In genomic region chr19:17079710-17080440, GRCh38 we compare ENCODE assay signal across 9 cellular contexts. TPM values are rescaled to one million over a fixed set of nuclear protein-coding genes. Genes with fewer than 3 reads are reported as not detected.
A peak's percentile ranks its signal among the peaks of the same experiment; 100 is the strongest.
DNase-seq lines count a peak whose midpoint lies in the region; TF ChIP-seq lines count a peak whose summit lies in the region.
"Had no signal": no experiment of that assay in that cellular context is flagged by ENCODE, and none has a peak within 500 bp of the region (broad histone marks: within the 10 kb centered on the region; RNA-seq: fewer than 3 reads in every experiment).

No MANE protein-coding gene starts in this region.

- H3K9ac ChIP-seq in endodermal cell (ENCODE audit: extremely low read depth, low read length, poor library complexity, severe bottlenecking) (no peak overlapping the region), mucosa of stomach (ENCODE audit: low read length) (peak overlapping the region; percentile 18)

- H3K4me1 Mint-ChIP-seq in endodermal cell: peaks cover 17% of the 10 kb centered on the region

- H3K9me3 ChIP-seq in endodermal cell (ENCODE audit: control insufficient read depth, low read length) (no peaks in the 10 kb centered on the region), mucosa of stomach (ENCODE audit: control insufficient read depth, low read length) (no peaks in the 10 kb centered on the region)

- H3K27me3 Mint-ChIP-seq in endodermal cell (ENCODE audit: insufficient read depth): no peaks in the 10 kb centered on the region

- H3K4me3 ChIP-seq in endodermal cell (ENCODE audit: low read length): no peak overlapping the region
- no peak overlapping the region for H3K4me3 ChIP-seq in mucosa of stomach (ENCODE audit: low read length)

- no peaks in the 10 kb centered on the region for H3K36me3 Mint-ChIP-seq in endodermal cell (ENCODE audit: low read depth)

- no peaks in the 10 kb centered on the region for H3K36me3 ChIP-seq in endodermal cell (ENCODE audit: control insufficient read depth, insufficient read depth, low read length)
- H3K36me3 ChIP-seq in mucosa of stomach (ENCODE audit: control insufficient read depth, insufficient read depth, low read length): no peaks in the 10 kb centered on the region

- WGBS in endodermal cell (ENCODE audit: insufficient coverage in 1 of 2, insufficient read length in 1 of 2), 2 experiments: 60 to 82% methylated on average over 22 to 28 of the region's 28 CpGs

- H3K4me1 ChIP-seq in endodermal cell (ENCODE audit: control insufficient read depth, insufficient read depth, low read length): peaks cover 3% of the 10 kb centered on the region
- peaks cover 38% of the 10 kb centered on the region for H3K4me1 ChIP-seq in mucosa of stomach (ENCODE audit: control insufficient read depth, insufficient read depth, low read length)

- no peak overlapping the region for H3K4me3 Mint-ChIP-seq in endodermal cell

- peak overlapping the region; percentile 70 for H3K27ac Mint-ChIP-seq in endodermal cell

- peak overlapping the region; percentile 99 for H3K27ac ChIP-seq in endodermal cell (ENCODE audit: low read depth, low read length)
- H3K27ac ChIP-seq: C4-2B had no signal

- peak; percentile 45 for DNase-seq in NCI-H82 (lab: John Stamatoyannopoulos, UW)
- no peak for DNase-seq in NCI-H82 treated with DMSO at 0.1 percent for 48 hours (lab: John Stamatoyannopoulos, UW; ENCODE audit: unreplicated experiment)
- DNase-seq in NAMALWA (ENCODE audit: low spot score): peak; percentile 87
- DNase-seq in activated CD8-positive, alpha-beta memory T cell treated with anti-CD3 and anti-CD28 coated beads for 48 hours (ENCODE audit: low read depth in 2 of 3, low spot score in 2 of 3): peak in 2 of 3 experiments; percentile 49 to 65
- DNase-seq in endodermal cell: no peak
- DNase-seq in stimulated activated CD8-positive, alpha-beta memory T cell treated with anti-CD3 and anti-CD28 coated beads, Interleukin-2, amount 100 ng/mL, for 48 hours (ENCODE audit: low read depth in 2 of 2): peak; percentile 55 to 64
- DNase-seq in iPS-NIHi7 (ENCODE audit: extremely low spot score): no peak

- H3K27me3 ChIP-seq in endodermal cell (ENCODE audit: control insufficient read depth, insufficient read depth, low read length, poor library complexity, severe bottlenecking) (no peaks in the 10 kb centered on the region), mucosa of stomach (ENCODE audit: control insufficient read depth, insufficient read depth, low read length) (no peaks in the 10 kb centered on the region)

- H3K9me3 Mint-ChIP-seq in endodermal cell: no peaks in the 10 kb centered on the region

- no peak for TF ChIP-seq CTCF in endodermal cell (conservative IDR thresholded peaks at IDR 0.05)

RNA-seq across cellular contexts. Expression of gene MYO9B, which starts 4.3 kb away (rescaled TPM):
- total RNA-seq in endodermal cell: 10 to 100 TPM; 79.4 to 96.8 TPM
- 92.6 TPM for polyA plus RNA-seq in endodermal cell (2013, experiment 1 of 2)
- polyA plus RNA-seq in endodermal cell (2013, experiment 2 of 2): 90.7 TPM

RNA-seq across cellular contexts. Expression of gene HAUS8, which starts 4.6 kb away (rescaled TPM):
- total RNA-seq in endodermal cell: 10 to 100 TPM; 19.4 to 19.9 TPM
- 26.3 TPM for polyA plus RNA-seq in endodermal cell (2013, experiment 1 of 2)
- polyA plus RNA-seq in endodermal cell (2013, experiment 2 of 2): 17.7 TPM

RNA-seq across cellular contexts. Expression of gene CPAMD8, which starts 53.3 kb away (rescaled TPM):
- 10 to 100 TPM; 19.7 to 22.9 TPM for total RNA-seq in endodermal cell
- 15.1 TPM for polyA plus RNA-seq in endodermal cell (2013, experiment 1 of 2)
- 11.6 TPM for polyA plus RNA-seq in endodermal cell (2013, experiment 2 of 2)

Comparison
In these comparisons a context has a peak if more than half of its experiments do, and no peak if none do; other contexts are left out.
1. DNase-seq: peak in NCI-H82 (single experiment), NAMALWA (single experiment), activated CD8-positive, alpha-beta memory T cell treated with anti-CD3 and anti-CD28 coated beads for 48 hours (2 of 3) and stimulated activated CD8-positive, alpha-beta memory T cell treated with anti-CD3 and anti-CD28 coated beads, Interleukin-2, amount 100 ng/mL, for 48 hours (2 of 2); none in NCI-H82 treated with DMSO at 0.1 percent for 48 hours (single experiment), endodermal cell (single experiment) and iPS-NIHi7 (single experiment).